Comparison of ENCODE assay signal across 14 cellular contexts in the genomic region with DNA sequence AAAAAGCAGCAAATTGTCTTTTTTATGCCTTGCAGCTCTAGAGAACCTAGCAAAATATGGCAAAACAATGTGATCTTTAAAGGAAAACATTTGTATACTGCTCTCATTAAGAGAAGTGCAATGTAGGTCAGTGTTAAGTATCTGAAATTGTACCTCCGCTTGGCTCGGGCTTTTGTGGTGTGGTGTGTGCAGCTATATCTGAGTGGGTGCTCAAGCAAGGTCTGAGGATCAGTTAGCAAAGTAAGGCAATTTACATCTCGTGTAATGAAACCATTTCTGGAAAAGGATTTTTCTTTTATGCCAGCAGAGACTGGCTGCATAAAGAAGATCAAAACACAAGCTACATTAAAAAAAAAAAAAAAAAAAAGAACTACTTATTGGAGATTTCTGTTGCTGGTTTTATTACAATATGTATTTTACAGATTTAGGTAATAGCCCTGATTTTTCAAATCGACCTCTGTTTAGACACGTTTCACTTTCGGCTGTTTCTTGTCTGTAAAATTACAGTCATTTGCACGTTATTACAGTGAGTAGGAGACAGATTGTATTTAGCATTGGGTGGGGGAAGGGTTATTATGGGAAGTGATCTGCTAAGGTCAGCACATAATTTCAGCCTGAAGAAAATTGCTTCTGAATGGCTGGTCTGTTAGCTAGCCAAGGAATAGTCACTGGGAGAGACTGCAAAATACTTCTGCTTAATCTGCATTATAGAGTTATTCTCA. TPM values are rescaled to one million over a fixed set of nuclear protein-coding genes. Genes with fewer than 3 reads are reported as not detected.
DNase-seq lines count a peak whose midpoint lies in the region; TF ChIP-seq lines count a peak whose summit lies in the region.
"Had no signal": no experiment of that assay in that cellular context is flagged by ENCODE, and none has a peak within 500 bp of the region (broad histone marks: within the 10 kb centered on the region; RNA-seq: fewer than 3 reads in every experiment).

No MANE protein-coding gene starts in this region.

- WGBS in esophagus muscularis mucosa: 66% methylated on average over 7 of the region's 7 CpGs

- DNase-seq in NCI-H2171 treated with DMSO at 0.1 percent for 48 hours (lab: John Stamatoyannopoulos, UW) (peak; percentile 9), NCI-H2171 (lab: John Stamatoyannopoulos, UW) (no peak), NCI-H748 (lab: John Stamatoyannopoulos, UW; ENCODE audit: unreplicated experiment) (peak; percentile 86), glutamatergic neuron (no peak), esophagus muscularis mucosa (ENCODE audit: extremely low spot score) (no peak), NK-92 (lab: John Stamatoyannopoulos, UW; ENCODE audit: unreplicated experiment) (no peak)
- DNase-seq in activated CD4-positive, alpha-beta T cell treated with anti-CD3 and anti-CD28 coated beads, Interleukin-2, amount 10 ng/mL, durations not matched to agents 7 days and 5 days: no peak
- DNase-seq: activated CD4-positive, CD25-positive, alpha-beta regulatory T cell; heart left ventricle; PC-9 had no signal

- peak overlapping the region in 1 of 4 donors; percentile 9 for H3K4me3 ChIP-seq in esophagus muscularis mucosa
- H3K4me3 ChIP-seq: heart left ventricle, PC-9, thoracic aorta had no signal

- peak overlapping the region; percentile 25 for H3K27ac Mint-ChIP-seq in glutamatergic neuron (ENCODE audit: unreplicated experiment)
- no peak overlapping the region for H3K27ac Mint-ChIP-seq in activated CD4-positive, alpha-beta T cell treated with anti-CD3 and anti-CD28 coated beads, Interleukin-2, amount 10 ng/mL, durations not matched to agents 7 days and 5 days
- H3K27ac Mint-ChIP-seq: activated T-helper 2 cell treated with anti-CD3 and anti-CD28 coated beads, Interferon-gamma antibody, Interleukin-2, Interleukin-4, amounts not matched to agents 10 μg/mL and 5 μg/mL and 100 μg/mL, durations not matched to agents 14 hours and 24 hours and 36 hours had no signal

- H3K4me1 ChIP-seq in esophagus muscularis mucosa: peaks cover 0 to 24% (median 11%) of the 10 kb centered on the region in 4 donors

- CTCF ChIA-PET in activated CD4-positive, alpha-beta T cell treated with anti-CD3 and anti-CD28 coated beads, Interleukin-2, amount 10 ng/mL, durations not matched to agents 7 days and 5 days (lab: Charles Lee): no interaction called here

- no peaks in the 10 kb centered on the region for H3K36me3 Mint-ChIP-seq in glutamatergic neuron (ENCODE audit: unreplicated experiment)
- H3K36me3 Mint-ChIP-seq in activated CD4-positive, alpha-beta T cell treated with anti-CD3 and anti-CD28 coated beads, Interleukin-2, amount 10 ng/mL, durations not matched to agents 7 days and 5 days (ENCODE audit: low read depth): no peaks in the 10 kb centered on the region

- H3K9me3 Mint-ChIP-seq in glutamatergic neuron (ENCODE audit: unreplicated experiment): peaks cover 3% of the 10 kb centered on the region
- no peaks in the 10 kb centered on the region for H3K9me3 Mint-ChIP-seq in activated CD4-positive, alpha-beta T cell treated with anti-CD3 and anti-CD28 coated beads, Interleukin-2, amount 10 ng/mL, durations not matched to agents 7 days and 5 days
- H3K9me3 Mint-ChIP-seq: activated T-helper 2 cell treated with anti-CD3 and anti-CD28 coated beads, Interferon-gamma antibody, Interleukin-2, Interleukin-4, amounts not matched to agents 10 μg/mL and 5 μg/mL and 100 μg/mL, durations not matched to agents 14 hours and 24 hours and 36 hours; central memory CD8-positive, alpha-beta T cell had no signal

- TF ChIP-seq POLR2A in esophagus muscularis mucosa (IDR thresholded peaks at IDR 0.05; ENCODE audit: low read depth): no peak

- TF ChIP-seq CTCF in glutamatergic neuron (IDR thresholded peaks at IDR 0.05; ENCODE audit: partially characterized antibody, unreplicated experiment): no peak
- TF ChIP-seq CTCF in esophagus muscularis mucosa (IDR thresholded peaks at IDR 0.05): no peak

- H3K4me1 Mint-ChIP-seq in glutamatergic neuron (ENCODE audit: low read depth, unreplicated experiment): peaks cover 33% of the 10 kb centered on the region
- H3K4me1 Mint-ChIP-seq in activated CD4-positive, alpha-beta T cell treated with anti-CD3 and anti-CD28 coated beads, Interleukin-2, amount 10 ng/mL, durations not matched to agents 7 days and 5 days: no peaks in the 10 kb centered on the region
- H3K4me1 Mint-ChIP-seq: central memory CD8-positive, alpha-beta T cell had no signal

- intact Hi-C loops in esophagus muscularis mucosa (cut with DNase I): loop anchor here (10.0 kb wide), 1 partner anchor 150 kb away; no protein-coding TSS in a partner anchor

- peaks cover 2% of the 10 kb centered on the region for H3K27me3 Mint-ChIP-seq in glutamatergic neuron (ENCODE audit: unreplicated experiment)
- H3K27me3 Mint-ChIP-seq in activated CD4-positive, alpha-beta T cell treated with anti-CD3 and anti-CD28 coated beads, Interleukin-2, amount 10 ng/mL, durations not matched to agents 7 days and 5 days: peaks cover 14% of the 10 kb centered on the region
- H3K27me3 Mint-ChIP-seq: central memory CD8-positive, alpha-beta T cell had no signal

- TF ChIP-seq EP300 in esophagus muscularis mucosa (IDR thresholded peaks at IDR 0.05): no peak

- H3K36me3 ChIP-seq in esophagus muscularis mucosa: no peaks in the 10 kb centered on the region
- H3K36me3 ChIP-seq: heart left ventricle, thoracic aorta had no signal

- H3K9me3 ChIP-seq in esophagus muscularis mucosa: no peaks in the 10 kb centered on the region
- H3K9me3 ChIP-seq: heart left ventricle, thoracic aorta had no signal

- peak overlapping the region; percentile 57 for H3K27ac ChIP-seq in temporal lobe (ENCODE audit: low read depth, low read length)
- no peak overlapping the region for H3K27ac ChIP-seq in esophagus muscularis mucosa (replicated peaks in 1 of 4)
- H3K27ac ChIP-seq: heart left ventricle, PC-9, thoracic aorta had no signal

- no peaks in the 10 kb centered on the region for H3K27me3 ChIP-seq in esophagus muscularis mucosa

- POLR2A ChIA-PET in activated CD4-positive, alpha-beta T cell treated with anti-CD3 and anti-CD28 coated beads, Interleukin-2, amount 10 ng/mL, durations not matched to agents 7 days and 5 days (lab: Charles Lee): no interaction called here

- H3K4me3 Mint-ChIP-seq in glutamatergic neuron (ENCODE audit: unreplicated experiment): no peak overlapping the region
- no peak overlapping the region for H3K4me3 Mint-ChIP-seq in activated CD4-positive, alpha-beta T cell treated with anti-CD3 and anti-CD28 coated beads, Interleukin-2, amount 10 ng/mL, durations not matched to agents 7 days and 5 days
- H3K4me3 Mint-ChIP-seq: central memory CD8-positive, alpha-beta T cell had no signal

RNA-seq across cellular contexts. Expression of a gene that starts 7.9 kb away (rescaled TPM):
- total RNA-seq in glutamatergic neuron (ENCODE audit: unreplicated experiment): 161 TPM
- total RNA-seq in temporal lobe: 80.9 TPM
- total RNA-seq in activated CD4-positive, alpha-beta T cell treated with anti-CD3 and anti-CD28 coated beads, Interleukin-2, amount 10 ng/mL, durations not matched to agents 7 days and 5 days: not detected
- total RNA-seq in esophagus muscularis mucosa: 10 to 100 TPM; 26.6 to 33.4 (median 29.5) TPM
- total RNA-seq: activated T-helper 2 cell treated with anti-CD3 and anti-CD28 coated beads, Interferon-gamma antibody, Interleukin-2, Interleukin-4, amounts not matched to agents 10 μg/mL and 5 μg/mL and 100 μg/mL, durations not matched to agents 14 hours and 24 hours and 36 hours had no signal

Comparison
In these comparisons a context has a peak if more than half of its experiments do, and no peak if none do; other contexts are left out.
1. DNase-seq: peak in NCI-H2171 treated with DMSO at 0.1 percent for 48 hours (single experiment) and NCI-H748 (single experiment); none in NCI-H2171 (single experiment), glutamatergic neuron (single experiment), activated CD4-positive, alpha-beta T cell treated with anti-CD3 and anti-CD28 coated beads, Interleukin-2, amount 10 ng/mL, durations not matched to agents 7 days and 5 days (single experiment), esophagus muscularis mucosa (single experiment) and NK-92 (single experiment).
2. RNA of a gene that starts 7.9 kb away (total RNA-seq): 161 TPM in glutamatergic neuron (single experiment), 80.9 TPM in temporal lobe (single experiment) and 26.6 to 33.4 TPM in esophagus muscularis mucosa; not detected in activated CD4-positive, alpha-beta T cell treated with anti-CD3 and anti-CD28 coated beads, Interleukin-2, amount 10 ng/mL, durations not matched to agents 7 days and 5 days; every median in the first group is over 10 times any median in the second.